In the genomic region with DNA sequence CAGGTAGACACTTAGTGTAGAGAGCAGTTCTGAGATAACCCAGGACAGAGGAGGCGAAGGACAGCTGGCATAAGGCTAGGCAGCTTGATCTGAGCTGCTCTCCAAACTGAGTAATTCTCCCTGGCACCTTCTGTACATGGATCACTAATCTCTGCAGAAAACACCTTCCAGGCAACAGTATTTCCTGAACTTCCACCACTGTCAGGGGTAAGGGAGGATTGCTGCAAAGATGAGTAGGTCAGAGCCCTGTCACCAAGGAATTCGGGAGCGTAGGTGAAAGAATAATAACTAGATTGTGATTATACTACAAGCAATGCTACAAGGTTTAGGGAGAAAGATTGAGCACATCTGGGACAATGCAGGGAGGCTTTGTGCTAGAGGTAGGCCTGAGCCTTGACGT, we compare ENCODE assay signal across 15 cellular contexts. TPM values are rescaled to one million over a fixed set of nuclear protein-coding genes. Genes with fewer than 3 reads are reported as not detected.
DNase-seq lines count a peak whose midpoint lies in the region; ATAC-seq, FAIRE-seq and TF ChIP-seq lines count a peak whose summit lies in the region.
"Had no signal": no experiment of that assay in that cellular context is flagged by ENCODE, and none has a peak within 500 bp of the region (broad histone marks: within the 10 kb centered on the region; RNA-seq: fewer than 3 reads in every experiment).

No MANE protein-coding gene starts in this region.

- H3K9ac ChIP-seq in IMR-90 (ENCODE audit: low read depth, low read length) = 0 out of 2 replicates have a peak overlapping the region, but pooled peaks have one; percentile 9
- H3K9ac ChIP-seq in mucosa of stomach (ENCODE audit: low read length) = peak overlapping the region; percentile 84

- no peak for TF ChIP-seq POLR2A in IMR-90 (IDR thresholded peaks at IDR 0.05; ENCODE audit: low read depth, low read length)

- H3K79me2 ChIP-seq in ACC112 (ENCODE audit: control insufficient read depth, insufficient read depth, low read length, unreplicated experiment) = peaks cover 63% of the 10 kb centered on the region

- H3K23ac ChIP-seq in IMR-90 (ENCODE audit: low read depth, low read length) = peak overlapping the region; percentile 39; the same call in 1 of the 2 replicates

- dilution Hi-C loops in IMR-90 (cut with HindIII; ENCODE audit: low sequenced_read_pairs, unreplicated experiment) = no loop called here

- peaks cover 15 to 61% of the 10 kb centered on the region in 2 experiments for H3K79me1 ChIP-seq in IMR-90 (ENCODE audit: low read depth in 1 of 2, low read length in 2 of 2)

- H3K56ac ChIP-seq in IMR-90 (ENCODE audit: extremely low read depth, insufficient read depth, low read length) = no peak overlapping the region

- no peak overlapping the region for H2BK15ac ChIP-seq in IMR-90 (ENCODE audit: low read depth, low read length)

- peaks cover 7% of the 10 kb centered on the region; the same call in 1 of the 2 replicates for H3K36me3 ChIP-seq in ACC112 (ENCODE audit: insufficient read depth, low read length)
- peaks cover 10% of the 10 kb centered on the region for H3K36me3 ChIP-seq in IMR-90 (ENCODE audit: control insufficient read depth, insufficient read depth, low read length)
- no peaks in the 10 kb centered on the region for H3K36me3 ChIP-seq in mucosa of stomach (ENCODE audit: control insufficient read depth, insufficient read depth, low read length)
- H3K36me3 ChIP-seq: cardiac muscle cell had no signal

- CTCF ChIA-PET in IMR-90 (lab: Yijun Ruan, JAX) = interaction anchor here (0.9 kb wide), 1 partner anchor 180 kb away, joined by 3 read pairs; no protein-coding TSS in a partner anchor

- H3K4me3 Mint-ChIP-seq in type B pancreatic cell = no peak overlapping the region
- H3K4me3 Mint-ChIP-seq: T-helper 2 cell treated with Interferon-gamma antibody and Interleukin-4, amounts not matched to agents 5 μg/mL and 100 μg/mL, for 36 hours had no signal

- no peak for FAIRE-seq in GM19239 (lab: Jason Lieb, UNC)
- FAIRE-seq: urothelium cell line had no signal

- no peaks in the 10 kb centered on the region for H3K9me3 Mint-ChIP-seq in type B pancreatic cell
- H3K9me3 Mint-ChIP-seq: T-helper 2 cell treated with Interferon-gamma antibody and Interleukin-4, amounts not matched to agents 5 μg/mL and 100 μg/mL, for 36 hours had no signal

- no peak overlapping the region for H3K4ac ChIP-seq in IMR-90 (ENCODE audit: low read depth, low read length)

- POLR2A ChIA-PET in IMR-90 (lab: Charles Lee; ENCODE audit: unreplicated experiment) = no interaction called here

- no peaks in the 10 kb centered on the region for H3K9me3 ChIP-seq in IMR-90 (ENCODE audit: control insufficient read depth, insufficient read depth, low read length)
- H3K9me3 ChIP-seq in mucosa of stomach (ENCODE audit: control insufficient read depth, low read length) = no peaks in the 10 kb centered on the region

- in situ Hi-C loops in IMR-90 (cut with MboI; ENCODE audit: low sequenced_read_pairs) = no loop called here

- no peak for TF ChIP-seq RAD21 in IMR-90 (IDR thresholded peaks at IDR 0.05; ENCODE audit: low read length)

- BruUV-seq in IMR-90 (replicated peaks; lab: Mats Ljungman, UMichigan) = no TSS peak

- H4K91ac ChIP-seq in IMR-90 (ENCODE audit: insufficient read depth, low read depth, low read length) = no peak overlapping the region

- peaks cover 33% of the 10 kb centered on the region for H3K4me1 ChIP-seq in ACC112 (ENCODE audit: control insufficient read depth, insufficient read depth, low read length, unreplicated experiment)
- H3K4me1 ChIP-seq in IMR-90 (ENCODE audit: control insufficient read depth, insufficient read depth, low read length) = peaks cover 19% of the 10 kb centered on the region
- H3K4me1 ChIP-seq in mucosa of stomach (ENCODE audit: control insufficient read depth, insufficient read depth, low read length) = peaks cover 30% of the 10 kb centered on the region

- H3K27ac ChIP-seq in ACC112 (ENCODE audit: low read depth, low read length) (0 out of 2 replicates have a peak overlapping the region, but pooled peaks have one; percentile 53), IMR-90 (ENCODE audit: insufficient read depth, low read length) (no peak overlapping the region), coronary artery (no peak overlapping the region)
- H3K27ac ChIP-seq: cardiac muscle cell had no signal

- H2AK5ac ChIP-seq in IMR-90 (ENCODE audit: low read depth, low read length) = no peak overlapping the region

- H3K36me3 Mint-ChIP-seq in type B pancreatic cell = no peaks in the 10 kb centered on the region

- H4K20me1 ChIP-seq in IMR-90 (ENCODE audit: insufficient read depth, low read length) = peaks cover 50% of the 10 kb centered on the region

- intact Hi-C loops in IMR-90 (cut with micrococcal nuclease) = no loop called here

- no peak overlapping the region for H2BK120ac ChIP-seq in IMR-90 (ENCODE audit: low read depth, low read length)

- no peak overlapping the region for H2AK9ac ChIP-seq in IMR-90 (replicated peaks; ENCODE audit: low read depth, low read length, poor library complexity)

- H4K5ac ChIP-seq in IMR-90 (ENCODE audit: low read depth, low read length) = no peak overlapping the region

- peaks cover 28% of the 10 kb centered on the region for H3K9me1 ChIP-seq in IMR-90 (ENCODE audit: insufficient read depth, low read length)

- ATAC-seq in IMR-90 (ENCODE audit: low read depth) = no peak

- H3K4me3 ChIP-seq in ACC112 (ENCODE audit: low read depth, low read length) = peak overlapping the region; percentile 94
- no peak overlapping the region for H3K4me3 ChIP-seq in IMR-90 (ENCODE audit: insufficient read depth, low read depth, low read length)
- peak overlapping the region; percentile 77 for H3K4me3 ChIP-seq in coronary artery
- H3K4me3 ChIP-seq in mucosa of stomach (ENCODE audit: low read length) = peak overlapping the region; percentile 89

- no CpG with 5 or more reads among the region's 4 CpGs for WGBS in IMR-90 (ENCODE audit: extremely low coverage in 2 of 2, insufficient read length in 1 of 2), 2 experiments

- no peaks in the 10 kb centered on the region for H3K27me3 Mint-ChIP-seq in type B pancreatic cell

- TF ChIP-seq CTCF in IMR-90 (conservative IDR thresholded peaks at IDR 0.05; ENCODE audit: low read depth, low read length) (no peak), coronary artery (IDR thresholded peaks at IDR 0.05) (no peak), type B pancreatic cell (conservative IDR thresholded peaks at IDR 0.05) (no peak)

- peaks cover 11% of the 10 kb centered on the region for H3K4me1 Mint-ChIP-seq in type B pancreatic cell (ENCODE audit: unreplicated experiment)

- no peak overlapping the region for H2BK5ac ChIP-seq in IMR-90 (ENCODE audit: low read depth, low read length, poor library complexity, severe bottlenecking)

- H3K4me2 ChIP-seq in IMR-90 (ENCODE audit: low read depth, low read length) = peak overlapping the region; percentile 97

- no peak overlapping the region for H2BK20ac ChIP-seq in IMR-90 (ENCODE audit: low read depth, low read length)

- peak overlapping the region; percentile 3; the same call in 1 of the 2 replicates for H3K14ac ChIP-seq in IMR-90 (replicated peaks; ENCODE audit: low read depth, low read length)

- H4K8ac ChIP-seq in IMR-90 (ENCODE audit: low read depth in 2 of 2, low read length in 2 of 2) = no peak overlapping the region

- no peak overlapping the region for H3K27ac Mint-ChIP-seq in type B pancreatic cell
- H3K27ac Mint-ChIP-seq: T-helper 2 cell treated with Interferon-gamma antibody and Interleukin-4, amounts not matched to agents 5 μg/mL and 100 μg/mL, for 36 hours had no signal

- H2AFZ ChIP-seq in ACC112 (ENCODE audit: low read length, unreplicated experiment) = no peak overlapping the region
- H2AFZ ChIP-seq in IMR-90 (replicated peaks; ENCODE audit: low read length, poor library complexity) = no peak overlapping the region

- no peak overlapping the region for H3K18ac ChIP-seq in IMR-90 (ENCODE audit: low read depth, low read length)

- no peak for DNase-seq in IMR-90
- no peak for DNase-seq in coronary artery (ENCODE audit: low spot score)
- no peak for DNase-seq in retina
- DNase-seq in CD1c-positive myeloid dendritic cell (ENCODE audit: extremely low spot score) = no peak
- DNase-seq in type B pancreatic cell (ENCODE audit: extremely low spot score, unreplicated experiment) = no peak
- DNase-seq in GM19239 (ENCODE audit: insufficient read length, low spot score) = no peak
- DNase-seq: C1 segment of cervical spinal cord, hippocampal formation, KG1 had no signal

- H3K27me3 ChIP-seq in ACC112 (ENCODE audit: insufficient read depth, low read length) (no peaks in the 10 kb centered on the region), IMR-90 (ENCODE audit: control insufficient read depth, insufficient read depth, low read length) (no peaks in the 10 kb centered on the region), mucosa of stomach (ENCODE audit: control insufficient read depth, insufficient read depth, low read length) (no peaks in the 10 kb centered on the region)
- H3K27me3 ChIP-seq: cardiac muscle cell had no signal

TF ChIP-seq in IMR-90, 13 proteins besides CTCF, POLR2A, EP300 and RAD21:
- TF ChIP-seq BHLHE40 (IDR thresholded peaks at IDR 0.05; ENCODE audit: low read depth, low read length) = no peak
- no peak for TF ChIP-seq MXI1 (IDR thresholded peaks at IDR 0.05; ENCODE audit: borderline replicate concordance, low read depth, low read length)
- TF ChIP-seq FOS (IDR thresholded peaks at IDR 0.05; ENCODE audit: low read depth, low read length) = no peak
- no peak for TF ChIP-seq RCOR1 (IDR thresholded peaks at IDR 0.05; ENCODE audit: insufficient replicate concordance, low read length)
TF ChIP-seq in IMR-90: peak in this region for 0.

RNA-seq across cellular contexts. Expression of a gene that starts 1.9 kb away (rescaled TPM):
- total RNA-seq in IMR-90 (2012; rRNA removed) = 46.7 and 53.2 TPM in 2 replicates
- polyA plus RNA-seq in IMR-90 (2012; rRNA removed) = 203 and 207 TPM in 2 replicates
- polyA plus RNA-seq in IMR-90 (2012; cell fraction: cytosol; rRNA removed) = 159 and 176 TPM in 2 replicates
- polyA plus RNA-seq in IMR-90 (2012; cell fraction: nucleus; rRNA removed; ENCODE audit: low replicate concordance) = 138 and 153 TPM in 2 replicates
- 246 and 281 TPM in 2 replicates for total RNA-seq in type B pancreatic cell (ENCODE audit: low replicate concordance)

RNA-seq across cellular contexts. Expression of a gene that starts 41.1 kb away (rescaled TPM):
- total RNA-seq in IMR-90 (2012; rRNA removed) (not detected in 2 replicates), type B pancreatic cell (ENCODE audit: low replicate concordance) (not detected in 2 replicates)
- polyA plus RNA-seq in IMR-90 (2012; rRNA removed) = not detected in 2 replicates
- polyA plus RNA-seq in IMR-90 (2012; cell fraction: cytosol; rRNA removed) = not detected in 2 replicates
- not detected in 2 replicates for polyA plus RNA-seq in IMR-90 (2012; cell fraction: nucleus; rRNA removed; ENCODE audit: low replicate concordance)
- total RNA-seq: cardiac muscle cell, NCI-H460 had no signal
- polyA plus RNA-seq: cardiac muscle cell had no signal

RNA-seq across cellular contexts. Expression of a gene that starts 41.2 kb away (rescaled TPM):
- total RNA-seq in IMR-90 (2012; rRNA removed) (not detected in 2 replicates), type B pancreatic cell (ENCODE audit: low replicate concordance) (not detected in 2 replicates)
- polyA plus RNA-seq in IMR-90 (2012; rRNA removed) = not detected in 2 replicates
- polyA plus RNA-seq in IMR-90 (2012; cell fraction: cytosol; rRNA removed) = not detected in 2 replicates
- polyA plus RNA-seq in IMR-90 (2012; cell fraction: nucleus; rRNA removed; ENCODE audit: low replicate concordance) = not detected in 2 replicates
- total RNA-seq: cardiac muscle cell, NCI-H460 had no signal
- polyA plus RNA-seq: cardiac muscle cell had no signal
